ENCODE assay signal across 1 cellular context in genomic region chr11:117223741-117224685, GRCh38.
TF ChIP-seq lines count a peak whose summit lies in the region.

No MANE protein-coding gene starts in this region.

TF ChIP-seq in K562, 482 proteins besides CTCF, POLR2A, EP300 and RAD21 (continued from another document and continues in another):
- TF ChIP-seq, protein P1, sequence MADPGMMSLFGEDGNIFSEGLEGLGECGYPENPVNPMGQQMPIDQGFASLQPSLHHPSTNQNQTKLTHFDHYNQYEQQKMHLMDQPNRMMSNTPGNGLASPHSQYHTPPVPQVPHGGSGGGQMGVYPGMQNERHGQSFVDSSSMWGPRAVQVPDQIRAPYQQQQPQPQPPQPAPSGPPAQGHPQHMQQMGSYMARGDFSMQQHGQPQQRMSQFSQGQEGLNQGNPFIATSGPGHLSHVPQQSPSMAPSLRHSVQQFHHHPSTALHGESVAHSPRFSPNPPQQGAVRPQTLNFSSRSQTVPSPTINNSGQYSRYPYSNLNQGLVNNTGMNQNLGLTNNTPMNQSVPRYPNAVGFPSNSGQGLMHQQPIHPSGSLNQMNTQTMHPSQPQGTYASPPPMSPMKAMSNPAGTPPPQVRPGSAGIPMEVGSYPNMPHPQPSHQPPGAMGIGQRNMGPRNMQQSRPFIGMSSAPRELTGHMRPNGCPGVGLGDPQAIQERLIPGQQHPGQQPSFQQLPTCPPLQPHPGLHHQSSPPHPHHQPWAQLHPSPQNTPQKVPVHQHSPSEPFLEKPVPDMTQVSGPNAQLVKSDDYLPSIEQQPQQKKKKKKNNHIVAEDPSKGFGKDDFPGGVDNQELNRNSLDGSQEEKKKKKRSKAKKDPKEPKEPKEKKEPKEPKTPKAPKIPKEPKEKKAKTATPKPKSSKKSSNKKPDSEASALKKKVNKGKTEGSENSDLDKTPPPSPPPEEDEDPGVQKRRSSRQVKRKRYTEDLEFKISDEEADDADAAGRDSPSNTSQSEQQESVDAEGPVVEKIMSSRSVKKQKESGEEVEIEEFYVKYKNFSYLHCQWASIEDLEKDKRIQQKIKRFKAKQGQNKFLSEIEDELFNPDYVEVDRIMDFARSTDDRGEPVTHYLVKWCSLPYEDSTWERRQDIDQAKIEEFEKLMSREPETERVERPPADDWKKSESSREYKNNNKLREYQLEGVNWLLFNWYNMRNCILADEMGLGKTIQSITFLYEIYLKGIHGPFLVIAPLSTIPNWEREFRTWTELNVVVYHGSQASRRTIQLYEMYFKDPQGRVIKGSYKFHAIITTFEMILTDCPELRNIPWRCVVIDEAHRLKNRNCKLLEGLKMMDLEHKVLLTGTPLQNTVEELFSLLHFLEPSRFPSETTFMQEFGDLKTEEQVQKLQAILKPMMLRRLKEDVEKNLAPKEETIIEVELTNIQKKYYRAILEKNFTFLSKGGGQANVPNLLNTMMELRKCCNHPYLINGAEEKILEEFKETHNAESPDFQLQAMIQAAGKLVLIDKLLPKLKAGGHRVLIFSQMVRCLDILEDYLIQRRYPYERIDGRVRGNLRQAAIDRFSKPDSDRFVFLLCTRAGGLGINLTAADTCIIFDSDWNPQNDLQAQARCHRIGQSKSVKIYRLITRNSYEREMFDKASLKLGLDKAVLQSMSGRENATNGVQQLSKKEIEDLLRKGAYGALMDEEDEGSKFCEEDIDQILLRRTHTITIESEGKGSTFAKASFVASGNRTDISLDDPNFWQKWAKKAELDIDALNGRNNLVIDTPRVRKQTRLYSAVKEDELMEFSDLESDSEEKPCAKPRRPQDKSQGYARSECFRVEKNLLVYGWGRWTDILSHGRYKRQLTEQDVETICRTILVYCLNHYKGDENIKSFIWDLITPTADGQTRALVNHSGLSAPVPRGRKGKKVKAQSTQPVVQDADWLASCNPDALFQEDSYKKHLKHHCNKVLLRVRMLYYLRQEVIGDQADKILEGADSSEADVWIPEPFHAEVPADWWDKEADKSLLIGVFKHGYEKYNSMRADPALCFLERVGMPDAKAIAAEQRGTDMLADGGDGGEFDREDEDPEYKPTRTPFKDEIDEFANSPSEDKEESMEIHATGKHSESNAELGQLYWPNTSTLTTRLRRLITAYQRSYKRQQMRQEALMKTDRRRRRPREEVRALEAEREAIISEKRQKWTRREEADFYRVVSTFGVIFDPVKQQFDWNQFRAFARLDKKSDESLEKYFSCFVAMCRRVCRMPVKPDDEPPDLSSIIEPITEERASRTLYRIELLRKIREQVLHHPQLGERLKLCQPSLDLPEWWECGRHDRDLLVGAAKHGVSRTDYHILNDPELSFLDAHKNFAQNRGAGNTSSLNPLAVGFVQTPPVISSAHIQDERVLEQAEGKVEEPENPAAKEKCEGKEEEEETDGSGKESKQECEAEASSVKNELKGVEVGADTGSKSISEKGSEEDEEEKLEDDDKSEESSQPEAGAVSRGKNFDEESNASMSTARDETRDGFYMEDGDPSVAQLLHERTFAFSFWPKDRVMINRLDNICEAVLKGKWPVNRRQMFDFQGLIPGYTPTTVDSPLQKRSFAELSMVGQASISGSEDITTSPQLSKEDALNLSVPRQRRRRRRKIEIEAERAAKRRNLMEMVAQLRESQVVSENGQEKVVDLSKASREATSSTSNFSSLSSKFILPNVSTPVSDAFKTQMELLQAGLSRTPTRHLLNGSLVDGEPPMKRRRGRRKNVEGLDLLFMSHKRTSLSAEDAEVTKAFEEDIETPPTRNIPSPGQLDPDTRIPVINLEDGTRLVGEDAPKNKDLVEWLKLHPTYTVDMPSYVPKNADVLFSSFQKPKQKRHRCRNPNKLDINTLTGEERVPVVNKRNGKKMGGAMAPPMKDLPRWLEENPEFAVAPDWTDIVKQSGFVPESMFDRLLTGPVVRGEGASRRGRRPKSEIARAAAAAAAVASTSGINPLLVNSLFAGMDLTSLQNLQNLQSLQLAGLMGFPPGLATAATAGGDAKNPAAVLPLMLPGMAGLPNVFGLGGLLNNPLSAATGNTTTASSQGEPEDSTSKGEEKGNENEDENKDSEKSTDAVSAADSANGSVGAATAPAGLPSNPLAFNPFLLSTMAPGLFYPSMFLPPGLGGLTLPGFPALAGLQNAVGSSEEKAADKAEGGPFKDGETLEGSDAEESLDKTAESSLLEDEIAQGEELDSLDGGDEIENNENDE (IDR thresholded peaks at IDR 0.05; ENCODE audit: low read depth, low read length): no peak
- TF ChIP-seq UBTF (IDR thresholded peaks at IDR 0.05; ENCODE audit: borderline replicate concordance in 1 of 2, low read depth in 2 of 2, low read length in 2 of 2) (no peak), MIER1 (IDR thresholded peaks at IDR 0.05; ENCODE audit: low read depth) (no peak), RAD51 (IDR thresholded peaks at IDR 0.05; ENCODE audit: borderline replicate concordance, low read depth) (no peak), MAFF (IDR thresholded peaks at IDR 0.05; ENCODE audit: low read length) (no peak), SREBF1 (IDR thresholded peaks at IDR 0.05; ENCODE audit: borderline replicate concordance, low read depth, low read length) (no peak), ZNF584 (CRISPR knock-in tag; IDR thresholded peaks at IDR 0.05; ENCODE audit: low read depth) (0 out of 2 replicates have a peak, but pooled peaks have one; percentile 28), ZHX1 (conservative IDR thresholded peaks at IDR 0.05; ENCODE audit: low read length) (no peak), TCF7 (IDR thresholded peaks at IDR 0.05; ENCODE audit: borderline replicate concordance) (peak; percentile 85), AFF1 (IDR thresholded peaks at IDR 0.05; ENCODE audit: low read depth in 1 of 2, partially characterized antibody in 2 of 2) (peak in 1 of 2 experiments; percentile 64), LARP7 (IDR thresholded peaks at IDR 0.05) (no peak), SNIP1 (IDR thresholded peaks at IDR 0.05; ENCODE audit: low read depth) (no peak)
- TF ChIP-seq, protein P2, sequence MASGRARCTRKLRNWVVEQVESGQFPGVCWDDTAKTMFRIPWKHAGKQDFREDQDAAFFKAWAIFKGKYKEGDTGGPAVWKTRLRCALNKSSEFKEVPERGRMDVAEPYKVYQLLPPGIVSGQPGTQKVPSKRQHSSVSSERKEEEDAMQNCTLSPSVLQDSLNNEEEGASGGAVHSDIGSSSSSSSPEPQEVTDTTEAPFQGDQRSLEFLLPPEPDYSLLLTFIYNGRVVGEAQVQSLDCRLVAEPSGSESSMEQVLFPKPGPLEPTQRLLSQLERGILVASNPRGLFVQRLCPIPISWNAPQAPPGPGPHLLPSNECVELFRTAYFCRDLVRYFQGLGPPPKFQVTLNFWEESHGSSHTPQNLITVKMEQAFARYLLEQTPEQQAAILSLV (tag; IDR thresholded peaks at IDR 0.05): no peak
- TF ChIP-seq, protein P3, sequence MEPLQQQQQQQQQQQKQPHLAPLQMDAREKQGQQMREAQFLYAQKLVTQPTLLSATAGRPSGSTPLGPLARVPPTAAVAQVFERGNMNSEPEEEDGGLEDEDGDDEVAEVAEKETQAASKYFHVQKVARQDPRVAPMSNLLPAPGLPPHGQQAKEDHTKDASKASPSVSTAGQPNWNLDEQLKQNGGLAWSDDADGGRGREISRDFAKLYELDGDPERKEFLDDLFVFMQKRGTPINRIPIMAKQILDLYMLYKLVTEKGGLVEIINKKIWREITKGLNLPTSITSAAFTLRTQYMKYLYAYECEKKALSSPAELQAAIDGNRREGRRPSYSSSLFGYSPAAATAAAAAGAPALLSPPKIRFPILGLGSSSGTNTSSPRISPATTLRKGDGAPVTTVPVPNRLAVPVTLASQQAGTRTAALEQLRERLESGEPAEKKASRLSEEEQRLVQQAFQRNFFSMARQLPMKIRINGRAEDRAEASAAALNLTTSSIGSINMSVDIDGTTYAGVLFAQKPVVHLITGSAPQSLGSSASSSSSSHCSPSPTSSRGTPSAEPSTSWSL (CRISPR knock-in tag; IDR thresholded peaks at IDR 0.05; ENCODE audit: borderline replicate concordance): no peak
- TF ChIP-seq, protein P4, sequence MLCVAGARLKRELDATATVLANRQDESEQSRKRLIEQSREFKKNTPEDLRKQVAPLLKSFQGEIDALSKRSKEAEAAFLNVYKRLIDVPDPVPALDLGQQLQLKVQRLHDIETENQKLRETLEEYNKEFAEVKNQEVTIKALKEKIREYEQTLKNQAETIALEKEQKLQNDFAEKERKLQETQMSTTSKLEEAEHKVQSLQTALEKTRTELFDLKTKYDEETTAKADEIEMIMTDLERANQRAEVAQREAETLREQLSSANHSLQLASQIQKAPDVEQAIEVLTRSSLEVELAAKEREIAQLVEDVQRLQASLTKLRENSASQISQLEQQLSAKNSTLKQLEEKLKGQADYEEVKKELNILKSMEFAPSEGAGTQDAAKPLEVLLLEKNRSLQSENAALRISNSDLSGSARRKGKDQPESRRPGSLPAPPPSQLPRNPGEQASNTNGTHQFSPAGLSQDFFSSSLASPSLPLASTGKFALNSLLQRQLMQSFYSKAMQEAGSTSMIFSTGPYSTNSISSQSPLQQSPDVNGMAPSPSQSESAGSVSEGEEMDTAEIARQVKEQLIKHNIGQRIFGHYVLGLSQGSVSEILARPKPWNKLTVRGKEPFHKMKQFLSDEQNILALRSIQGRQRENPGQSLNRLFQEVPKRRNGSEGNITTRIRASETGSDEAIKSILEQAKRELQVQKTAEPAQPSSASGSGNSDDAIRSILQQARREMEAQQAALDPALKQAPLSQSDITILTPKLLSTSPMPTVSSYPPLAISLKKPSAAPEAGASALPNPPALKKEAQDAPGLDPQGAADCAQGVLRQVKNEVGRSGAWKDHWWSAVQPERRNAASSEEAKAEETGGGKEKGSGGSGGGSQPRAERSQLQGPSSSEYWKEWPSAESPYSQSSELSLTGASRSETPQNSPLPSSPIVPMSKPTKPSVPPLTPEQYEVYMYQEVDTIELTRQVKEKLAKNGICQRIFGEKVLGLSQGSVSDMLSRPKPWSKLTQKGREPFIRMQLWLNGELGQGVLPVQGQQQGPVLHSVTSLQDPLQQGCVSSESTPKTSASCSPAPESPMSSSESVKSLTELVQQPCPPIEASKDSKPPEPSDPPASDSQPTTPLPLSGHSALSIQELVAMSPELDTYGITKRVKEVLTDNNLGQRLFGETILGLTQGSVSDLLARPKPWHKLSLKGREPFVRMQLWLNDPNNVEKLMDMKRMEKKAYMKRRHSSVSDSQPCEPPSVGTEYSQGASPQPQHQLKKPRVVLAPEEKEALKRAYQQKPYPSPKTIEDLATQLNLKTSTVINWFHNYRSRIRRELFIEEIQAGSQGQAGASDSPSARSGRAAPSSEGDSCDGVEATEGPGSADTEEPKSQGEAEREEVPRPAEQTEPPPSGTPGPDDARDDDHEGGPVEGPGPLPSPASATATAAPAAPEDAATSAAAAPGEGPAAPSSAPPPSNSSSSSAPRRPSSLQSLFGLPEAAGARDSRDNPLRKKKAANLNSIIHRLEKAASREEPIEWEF (CRISPR knock-in tag; IDR thresholded peaks at IDR 0.05): 0 out of 2 replicates have a peak, but pooled peaks have one; percentile 45
